In genomic region chr2:1940660-1941059, GRCh38 we compare ENCODE assay signal across 18 cellular contexts.
DNase-seq lines count a peak whose midpoint lies in the region; ATAC-seq and TF ChIP-seq lines count a peak whose summit lies in the region.
"Had no signal": no experiment of that assay in that cellular context is flagged by ENCODE, and none has a peak within 500 bp of the region (broad histone marks: within the 10 kb centered on the region; RNA-seq: fewer than 3 reads in every experiment).

No MANE protein-coding gene starts in this region.

- no peaks in the 10 kb centered on the region for H3K4me1 ChIP-seq in CD8-positive, alpha-beta T cell (ENCODE audit: insufficient read depth, low read length)
- H3K4me1 ChIP-seq: A549 had no signal

- no peaks in the 10 kb centered on the region for H3K4me1 Mint-ChIP-seq in CD8-positive, alpha-beta T cell (ENCODE audit: low read depth)
- H3K4me1 Mint-ChIP-seq: activated naive CD4-positive, alpha-beta T cell treated with anti-CD3 and anti-CD28 coated beads, Interleukin-2, amount 50 U/mL, for 24 hours had no signal

- peak; percentile 5 for DNase-seq in NCI-H748 (lab: John Stamatoyannopoulos, UW; ENCODE audit: unreplicated experiment)
- no peak for DNase-seq in NCI-H748 treated with DMSO at 0.1 percent for 48 hours (lab: John Stamatoyannopoulos, UW)
- DNase-seq in left ventricle myocardium superior = peak; percentile 86
- peak in 30 of 49 donors; percentile 3 to 84 (median 38) for DNase-seq in substantia nigra (lab: John Stamatoyannopoulos, UW)
- DNase-seq in dermis blood vessel endothelial cell = no peak
- DNase-seq in RWPE1 (ENCODE audit: low spot score) = no peak
- no peak for DNase-seq in CD8-positive, alpha-beta T cell
- DNase-seq: activated CD4-positive, CD25-positive, alpha-beta regulatory T cell treated with anti-CD3 and anti-CD28 coated beads, Interleukin-2, amount 50 U/mL, for 72 hours; activated CD8-positive, alpha-beta memory T cell treated with anti-CD3 and anti-CD28 coated beads, Interleukin-2, amount 50 U/mL, for 48 hours; HCEC 1CT; mammary epithelial cell; NCI-H1930 had no signal

- H3K9me3 Mint-ChIP-seq in CD8-positive, alpha-beta T cell = no peaks in the 10 kb centered on the region
- H3K9me3 Mint-ChIP-seq: activated naive CD4-positive, alpha-beta T cell treated with anti-CD3 and anti-CD28 coated beads, Interleukin-2, amount 50 U/mL, for 24 hours had no signal

- H3K27ac ChIP-seq in substantia nigra (ENCODE audit: low read depth, low read length, poor library complexity, severe bottlenecking) (no peak overlapping the region), RWPE1 (no peak overlapping the region)
- H3K27ac ChIP-seq in CD8-positive, alpha-beta T cell (ENCODE audit: low read depth, low read length) = no peak overlapping the region
- H3K27ac ChIP-seq: A549, cardiac muscle cell, epithelial cell of prostate, KMS-11 had no signal

- ATAC-seq in SK-N-SH treated with all-trans-retinoic acid at 6 μM for 48 hours (no peak), left ventricle myocardium superior (peak; percentile 78)
- no peak for ATAC-seq in CD8-positive, alpha-beta T cell

- no peak for TF ChIP-seq CTCF in RWPE1 (conservative IDR thresholded peaks at IDR 0.05; ENCODE audit: low read depth)
- TF ChIP-seq CTCF in CD8-positive, alpha-beta T cell (IDR thresholded peaks at IDR 0.05) = no peak

- no peaks in the 10 kb centered on the region for H3K27me3 Mint-ChIP-seq in CD8-positive, alpha-beta T cell (ENCODE audit: low read depth)

- intact Hi-C loops in left ventricle myocardium superior (cut with micrococcal nuclease) = no loop called here
- intact Hi-C loops in CD8-positive, alpha-beta T cell (cut with DNase I, micrococcal nuclease) = no loop called here

- no peak overlapping the region for H3K4me3 Mint-ChIP-seq in CD8-positive, alpha-beta T cell
- H3K4me3 Mint-ChIP-seq: activated naive CD4-positive, alpha-beta T cell treated with anti-CD3 and anti-CD28 coated beads, Interleukin-2, amount 50 U/mL, for 24 hours had no signal

- POLR2A ChIA-PET in RWPE1 (lab: Yijun Ruan, JAX; ENCODE audit: low non-redundant PET) = no interaction called here
- POLR2A ChIA-PET in CD8-positive, alpha-beta T cell (lab: Charles Lee) = no interaction called here

- H3K4me3 ChIP-seq in CD8-positive, alpha-beta T cell (ENCODE audit: low read depth, low read length) = no peak overlapping the region
- H3K4me3 ChIP-seq: A549, cardiac muscle cell had no signal

- H3K36me3 ChIP-seq in CD8-positive, alpha-beta T cell (ENCODE audit: insufficient read depth, low read length) = no peaks in the 10 kb centered on the region
- H3K36me3 ChIP-seq: cardiac muscle cell had no signal

- CTCF ChIA-PET in RWPE1 (lab: Yijun Ruan, JAX) = no interaction called here
- CTCF ChIA-PET in CD8-positive, alpha-beta T cell (lab: Charles Lee) = no interaction called here

- H3K9me3 ChIP-seq in CD8-positive, alpha-beta T cell (ENCODE audit: low read length) = no peaks in the 10 kb centered on the region
- H3K9me3 ChIP-seq: A549 had no signal

- no peaks in the 10 kb centered on the region for H3K27me3 ChIP-seq in CD8-positive, alpha-beta T cell (ENCODE audit: insufficient read depth, low read length)
- H3K27me3 ChIP-seq: cardiac muscle cell had no signal

- H3K36me3 Mint-ChIP-seq in CD8-positive, alpha-beta T cell = no peaks in the 10 kb centered on the region
- H3K36me3 Mint-ChIP-seq: activated naive CD4-positive, alpha-beta T cell treated with anti-CD3 and anti-CD28 coated beads, Interleukin-2, amount 50 U/mL, for 24 hours had no signal

- no peak overlapping the region for H3K27ac Mint-ChIP-seq in CD8-positive, alpha-beta T cell
- H3K27ac Mint-ChIP-seq: activated naive CD4-positive, alpha-beta T cell treated with anti-CD3 and anti-CD28 coated beads, Interleukin-2, amount 50 U/mL, for 24 hours had no signal

TF ChIP-seq in SK-N-SH treated with all-trans-retinoic acid at 6 μM for 48 hours, 23 proteins besides CTCF, POLR2A, EP300 and RAD21:
- TF ChIP-seq BACH2 (CRISPR knock-in tag; IDR thresholded peaks at IDR 0.05; ENCODE audit: borderline replicate concordance) = no peak
- TF ChIP-seq CSDC2 (CRISPR knock-in tag; IDR thresholded peaks at IDR 0.05) = no peak
- TF ChIP-seq ESRRG (CRISPR knock-in tag; IDR thresholded peaks at IDR 0.05) = no peak
- no peak for TF ChIP-seq OSR1 (CRISPR knock-in tag; IDR thresholded peaks at IDR 0.05)
- no peak for TF ChIP-seq ZFP3 (CRISPR knock-in tag; IDR thresholded peaks at IDR 0.05)
- peak; percentile 55; the same call in 1 of the 2 replicates for TF ChIP-seq TCF4 (CRISPR knock-in tag; IDR thresholded peaks at IDR 0.05; ENCODE audit: borderline replicate concordance)
TF ChIP-seq in SK-N-SH treated with all-trans-retinoic acid at 6 μM for 48 hours: peak in this region for 1.

Comparison
In these comparisons a context has a peak if more than half of its experiments do, and no peak if none do; other contexts are left out.
1. DNase-seq: peak in NCI-H748 (single experiment), left ventricle myocardium superior (single experiment) and substantia nigra (30 of 49); none in NCI-H748 treated with DMSO at 0.1 percent for 48 hours (single experiment), dermis blood vessel endothelial cell (single experiment), RWPE1 (single experiment) and CD8-positive, alpha-beta T cell (0 of 7).